Comparison of ENCODE assay signal across 8 cellular contexts in the genomic region with DNA sequence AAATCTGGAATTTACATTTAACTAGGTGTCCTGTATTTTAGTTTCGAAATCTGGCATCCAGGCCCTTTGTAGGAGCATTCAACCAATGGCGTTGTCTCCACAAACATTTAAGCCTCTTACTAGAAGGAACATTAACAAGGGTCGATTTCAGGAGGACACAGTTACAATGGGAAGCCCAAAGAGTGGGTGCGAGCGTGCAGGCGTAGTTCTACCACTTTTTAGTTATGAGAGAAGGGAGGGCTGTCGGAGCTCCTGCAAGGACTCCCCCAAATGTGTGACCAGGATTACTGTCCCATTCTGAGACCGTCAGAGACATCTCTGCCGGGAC. TPM values are rescaled to one million over a fixed set of nuclear protein-coding genes. Genes with fewer than 3 reads are reported as not detected.
DNase-seq lines count a peak whose midpoint lies in the region; ATAC-seq and TF ChIP-seq lines count a peak whose summit lies in the region.

No MANE protein-coding gene starts in this region.

- H3K4me3 ChIP-seq in GM12865 (ENCODE audit: low read depth, low read length) = peak overlapping the region; percentile 76
- peak overlapping the region; percentile 76 to 89 for H3K4me3 ChIP-seq in ascending aorta
- peak overlapping the region; percentile 88 for H3K4me3 ChIP-seq in thoracic aorta

- H3K4me1 ChIP-seq in ascending aorta (peaks cover 6 to 13% of the 10 kb centered on the region in 2 donors), thoracic aorta (ENCODE audit: control insufficient read depth in 1 of 2, low read depth in 2 of 2) (peaks cover 13 to 26% of the 10 kb centered on the region in 2 donors)

- peaks cover 14 to 16% of the 10 kb centered on the region in 2 donors for H3K36me3 ChIP-seq in ascending aorta
- H3K36me3 ChIP-seq in thoracic aorta = peaks cover 14% of the 10 kb centered on the region

- H3K9me3 ChIP-seq in ascending aorta (no peaks in the 10 kb centered on the region), thoracic aorta (no peaks in the 10 kb centered on the region)

- peak; percentile 29 for ATAC-seq in HG02981 (IDR thresholded peaks at IDR 0.05; ENCODE audit: unreplicated experiment)
- ATAC-seq in thoracic aorta (ENCODE audit: insufficient number of reproducible peaks, low FRiP score, low read depth) = no peak
- no peak for ATAC-seq in HG03139 (IDR thresholded peaks at IDR 0.05; ENCODE audit: unreplicated experiment)

- H3K27ac ChIP-seq in ascending aorta = peak overlapping the region; percentile 84 to 91
- H3K27ac ChIP-seq in layer of hippocampus (ENCODE audit: low read depth, low read length) = peak overlapping the region; percentile 83
- peak overlapping the region; percentile 82 to 91 for H3K27ac ChIP-seq in thoracic aorta

- H3K27me3 ChIP-seq in ascending aorta (no peaks in the 10 kb centered on the region), layer of hippocampus (ENCODE audit: control insufficient read depth, insufficient read depth, low read length) (no peaks in the 10 kb centered on the region), thoracic aorta (replicated peaks; ENCODE audit: insufficient read depth) (no peaks in the 10 kb centered on the region)

- TF ChIP-seq CTCF in GM12865 (IDR thresholded peaks at IDR 0.05; ENCODE audit: insufficient read depth, low read depth, low read length, missing control alignments) = no peak
- TF ChIP-seq CTCF in ascending aorta (IDR thresholded peaks at IDR 0.05) = no peak
- TF ChIP-seq CTCF in thoracic aorta (IDR thresholded peaks at IDR 0.05) = no peak

- intact Hi-C loops in ascending aorta (cut with DNase I) = loop anchor here (1.0 to 2.0 kb wide), 3 partner anchors 8 to 169 kb away; a partner anchor contains a TSS

- DNase-seq in GM12865 (ENCODE audit: low read depth) = no peak
- no peak for DNase-seq in ascending aorta (ENCODE audit: low spot score in 2 of 2)
- no peak for DNase-seq in thoracic aorta (ENCODE audit: low spot score)
- no peak for DNase-seq in NCI-H2081 (lab: John Stamatoyannopoulos, UW)
- DNase-seq in DMS53 (lab: John Stamatoyannopoulos, UW) = no peak

RNA-seq across cellular contexts. Expression of a gene that starts 0.4 kb away (rescaled TPM):
- total RNA-seq in ascending aorta (33.5 TPM), thoracic aorta (10 to 100 TPM; 25.3 to 40.1 TPM)

RNA-seq across cellular contexts. Expression of a gene that starts 8.7 kb away (rescaled TPM):
- total RNA-seq in ascending aorta = 186 TPM
- 100 to 1,000 TPM; 109 to 236 TPM for total RNA-seq in thoracic aorta

RNA-seq across cellular contexts. Expression of a gene that starts 46.4 kb away (rescaled TPM):
- total RNA-seq in ascending aorta = not detected
- not detected for total RNA-seq in thoracic aorta
